Comparison of ENCODE assay signal across 8 cellular contexts in genomic region chr9:35689351-35689600, GRCh38. TPM values are rescaled to one million over a fixed set of nuclear protein-coding genes. Genes with fewer than 3 reads are reported as not detected.
DNase-seq lines count a peak whose midpoint lies in the region; ATAC-seq, FAIRE-seq and TF ChIP-seq lines count a peak whose summit lies in the region.
"Had no signal": no experiment of that assay in that cellular context is flagged by ENCODE, and none has a peak within 500 bp of the region (broad histone marks: within the 10 kb centered on the region; RNA-seq: fewer than 3 reads in every experiment).

No MANE protein-coding gene starts in this region.

- H3K4me3 ChIP-seq in A549 (peak overlapping the region; percentile 87), left lung (peak overlapping the region; percentile 68)

- H3K36me3 Mint-ChIP-seq in activated B cell treated with CpG ODN at 0.5 μM for 24 hours (ENCODE audit: low read depth): peaks cover 2% of the 10 kb centered on the region

- ATAC-seq in A549 (peak in 1 of 2 experiments; percentile 5; a peak in 3 of 6 replicates), activated B cell treated with CpG ODN at 0.5 μM for 24 hours (ENCODE audit: low read depth) (no peak), left lung (no peak), HG03439 (IDR thresholded peaks at IDR 0.05; ENCODE audit: unreplicated experiment) (no peak)

- H3K4me3 Mint-ChIP-seq in activated B cell treated with CpG ODN at 0.5 μM for 24 hours: peak overlapping the region; percentile 67

- no peaks in the 10 kb centered on the region for H3K27me3 Mint-ChIP-seq in activated B cell treated with CpG ODN at 0.5 μM for 24 hours

- peak in 1 of 2 experiments; percentile 20 for DNase-seq in A549 (ENCODE audit: low read depth in 1 of 2, low spot score in 1 of 2)
- no peak for DNase-seq in activated B cell treated with CpG ODN at 0.5 μM for 24 hours
- DNase-seq in left lung: no peak
- no peak for DNase-seq in NCI-H2171 (lab: John Stamatoyannopoulos, UW)
- DNase-seq in C1 segment of cervical spinal cord (lab: John Stamatoyannopoulos, UW): no peak
- DNase-seq: activated CD4-positive, CD25-positive, alpha-beta regulatory T cell had no signal

- intact Hi-C loops in activated B cell treated with CpG ODN at 0.5 μM for 24 hours (cut with micrococcal nuclease): no loop called here
- intact Hi-C loops in left lung (cut with DNase I): no loop called here

- POLR2A ChIA-PET in A549 (lab: Yijun Ruan, JAX): interaction anchor here (1.0 to 4.3 kb wide), 7 partner anchors 16 to 59 kb away, joined by 3 to 23 read pairs (median 13); partner anchors contain the start of genes CA9, CCDC107, CREB3 and RMRP
- POLR2A ChIA-PET in activated B cell treated with CpG ODN at 0.5 μM for 24 hours (lab: Charles Lee): interaction anchor here (1.0 kb wide), 1 partner anchor 73 kb away, joined by 3 read pairs; no protein-coding TSS in a partner anchor

- H3K36me3 ChIP-seq in left lung: peaks cover 0 to 10% of the 10 kb centered on the region in 2 donors

- H3K27ac Mint-ChIP-seq in activated B cell treated with CpG ODN at 0.5 μM for 24 hours: no peak overlapping the region

- H3K9me3 ChIP-seq in A549 (no peaks in the 10 kb centered on the region), left lung (no peaks in the 10 kb centered on the region)

- no peaks in the 10 kb centered on the region for H3K9me3 Mint-ChIP-seq in activated B cell treated with CpG ODN at 0.5 μM for 24 hours

- H3K27me3 ChIP-seq in left lung: peaks cover 0 to 9% of the 10 kb centered on the region in 2 donors

- peak overlapping the region; percentile 93 to 99 for H3K27ac ChIP-seq in A549
- H3K27ac ChIP-seq in left lung: peak overlapping the region; percentile 37 to 51

- TF ChIP-seq RAD21 in A549 (conservative IDR thresholded peaks at IDR 0.05 in 1 of 2, IDR thresholded peaks at IDR 0.05 in 1 of 2): no peak

- H3K4me1 ChIP-seq in A549 (peaks cover 41% of the 10 kb centered on the region), left lung (peaks cover 0 to 19% of the 10 kb centered on the region in 2 donors)

- CTCF ChIA-PET in A549 (lab: Yijun Ruan, JAX) (interaction anchor here (1.1 to 32.5 kb wide), 4 partner anchors 10 to 46 kb away, joined by 3 to 758 read pairs (median 254); partner anchors contain the start of genes ARHGEF39, CA9, CCDC107 and CREB3), activated B cell treated with CpG ODN at 0.5 μM for 24 hours (lab: Charles Lee) (no interaction called here)

- 3% methylated on average over 7 of the region's 7 CpGs for WGBS in A549 (ENCODE audit: missing lambda C conversion rate)

- no peak for TF ChIP-seq POLR2A in A549 (IDR thresholded peaks at IDR 0.05; ENCODE audit: low read length)

- FAIRE-seq in A549 (lab: Jason Lieb, UNC): no peak

- H3K4me1 Mint-ChIP-seq in activated B cell treated with CpG ODN at 0.5 μM for 24 hours: peaks cover 12% of the 10 kb centered on the region

- TF ChIP-seq CTCF in A549 (IDR thresholded peaks at IDR 0.05) (no peak), activated B cell treated with CpG ODN at 0.5 μM for 24 hours (IDR thresholded peaks at IDR 0.05) (no peak), left lung (IDR thresholded peaks at IDR 0.05) (no peak)

- H3K4me2 ChIP-seq in A549: peak overlapping the region; percentile 79

- TF ChIP-seq EP300 in A549 (IDR thresholded peaks at IDR 0.05): no peak

TF ChIP-seq in A549, 52 proteins besides CTCF, POLR2A, EP300 and RAD21:
- TF ChIP-seq E2F6 (IDR thresholded peaks at IDR 0.05; ENCODE audit: borderline replicate concordance, low read depth): no peak

RNA-seq across cellular contexts. Expression of gene TPM2, which starts 0.4 kb away (rescaled TPM):
- polyA plus RNA-seq in A549 (2011; rRNA removed) (154 and 281 TPM in 2 replicates), A549 (2017; fragmentation: RNase III; extraction: RNeasy Plus Mini Kit Qiagen cat#74134 plus additional on column Dnase treatment) (956 to 1,105 TPM (median 1,022 TPM) in 3 replicates)
- polyA plus RNA-seq in A549 (2012; cell fraction: cytosol; rRNA removed): 347 and 498 TPM in 2 replicates
- polyA plus RNA-seq in A549 (2012; cell fraction: nucleus; rRNA removed): 396 and 449 TPM in 2 replicates
- 51.6 and 54.5 TPM in 2 replicates for polyA minus RNA-seq in A549 (2011; rRNA and poly(A)+ RNA removed)
- total RNA-seq in activated B cell treated with CpG ODN at 0.5 μM for 24 hours (1.9 and 2.0 TPM in 2 replicates), left lung (100 to 1,000 TPM; 145 to 211 TPM)

RNA-seq across cellular contexts. Expression of gene CA9, which starts 15.5 kb away (rescaled TPM):
- 16.3 and 32.9 TPM in 2 replicates for polyA plus RNA-seq in A549 (2011; rRNA removed)
- polyA plus RNA-seq in A549 (2012; cell fraction: cytosol; rRNA removed): 2.8 and 3.1 TPM in 2 replicates
- polyA plus RNA-seq in A549 (2012; cell fraction: nucleus; rRNA removed): 4.2 and 7.7 TPM in 2 replicates
- 2.5 to 5.6 TPM (median 4.5 TPM) in 3 replicates for polyA plus RNA-seq in A549 (2017; fragmentation: RNase III; extraction: RNeasy Plus Mini Kit Qiagen cat#74134 plus additional on column Dnase treatment)
- polyA minus RNA-seq in A549 (2011; rRNA and poly(A)+ RNA removed): 7.8 and 13.3 TPM in 2 replicates
- 0.86 TPM in 1 of 2 replicates, not detected in the other for total RNA-seq in activated B cell treated with CpG ODN at 0.5 μM for 24 hours
- total RNA-seq in left lung: under 1 TPM in 1 of 2 donors, not detected in 1; 0.26 TPM
- total RNA-seq: Daoy had no signal

RNA-seq across cellular contexts. Expression of gene ARHGEF39, which starts 24.3 kb away (rescaled TPM):
- polyA plus RNA-seq in A549 (2011; rRNA removed) (17.6 and 21.4 TPM in 2 replicates), A549 (2017; fragmentation: RNase III; extraction: RNeasy Plus Mini Kit Qiagen cat#74134 plus additional on column Dnase treatment) (16.7 to 19.5 TPM (median 18.3 TPM) in 3 replicates)
- polyA plus RNA-seq in A549 (2012; cell fraction: cytosol; rRNA removed): 18.5 and 21.2 TPM in 2 replicates
- 55.0 and 61.4 TPM in 2 replicates for polyA plus RNA-seq in A549 (2012; cell fraction: nucleus; rRNA removed)
- 24.9 and 27.1 TPM in 2 replicates for polyA minus RNA-seq in A549 (2011; rRNA and poly(A)+ RNA removed)
- total RNA-seq in activated B cell treated with CpG ODN at 0.5 μM for 24 hours (0.59 and 0.89 TPM in 2 replicates), left lung (1 to 10 TPM; 1.5 to 3.1 TPM)

RNA-seq across cellular contexts. Expression of gene CCDC107, which starts 31.2 kb away (rescaled TPM):
- 11.0 and 13.3 TPM in 2 replicates for polyA plus RNA-seq in A549 (2011; rRNA removed)
- 24.8 and 25.7 TPM in 2 replicates for polyA plus RNA-seq in A549 (2012; cell fraction: cytosol; rRNA removed)
- 16.2 and 17.0 TPM in 2 replicates for polyA plus RNA-seq in A549 (2012; cell fraction: nucleus; rRNA removed)
- polyA plus RNA-seq in A549 (2017; fragmentation: RNase III; extraction: RNeasy Plus Mini Kit Qiagen cat#74134 plus additional on column Dnase treatment): 20.4 to 21.9 TPM (median 20.7 TPM) in 3 replicates
- polyA minus RNA-seq in A549 (2011; rRNA and poly(A)+ RNA removed): 6.2 and 9.3 TPM in 2 replicates
- total RNA-seq in activated B cell treated with CpG ODN at 0.5 μM for 24 hours: 32.5 and 34.5 TPM in 2 replicates
- total RNA-seq in left lung: 10 to 100 TPM; 24.7 to 25.6 TPM

RNA-seq across cellular contexts. Expression of gene RMRP, which starts 31.5 kb away (rescaled TPM):
- polyA plus RNA-seq in A549 (2011; rRNA removed): 80.2 and 257 TPM in 2 replicates
- 70.8 and 88.5 TPM in 2 replicates for polyA plus RNA-seq in A549 (2012; cell fraction: cytosol; rRNA removed)
- polyA plus RNA-seq in A549 (2012; cell fraction: nucleus; rRNA removed): 313 TPM in 1 of 2 replicates, not detected in the other
- 14.7 TPM in 1 of 3 replicates, not detected in the others for polyA plus RNA-seq in A549 (2017; fragmentation: RNase III; extraction: RNeasy Plus Mini Kit Qiagen cat#74134 plus additional on column Dnase treatment)
- polyA minus RNA-seq in A549 (2011; rRNA and poly(A)+ RNA removed): 13,550 and 18,381 TPM in 2 replicates
- total RNA-seq in activated B cell treated with CpG ODN at 0.5 μM for 24 hours: 8,247 and 9,516 TPM in 2 replicates
- over 10,000 TPM; 27,227 to 27,465 TPM for total RNA-seq in left lung

Comparison
In these comparisons a context has a peak if more than half of its experiments do, and no peak if none do; other contexts are left out.
1. RNA of gene TPM2, which starts 0.4 kb away (total RNA-seq): 145 to 211 TPM in left lung; 1.9 to 2.0 TPM in activated B cell treated with CpG ODN at 0.5 μM for 24 hours; every median in the first group is over 10 times any median in the second.